14 cellular contexts compared by ENCODE assay signal in genomic region chr13:78409172-78409571, GRCh38.
A peak's percentile ranks its signal among the peaks of the same experiment; 100 is the strongest.
DNase-seq lines count a peak whose midpoint lies in the region; ATAC-seq and TF ChIP-seq lines count a peak whose summit lies in the region.
"Had no signal": no experiment of that assay in that cellular context is flagged by ENCODE, and none has a peak within 500 bp of the region (broad histone marks: within the 10 kb centered on the region; RNA-seq: fewer than 3 reads in every experiment).

No MANE protein-coding gene starts in this region.

- no peak for TF ChIP-seq POLR2A in prostate gland (IDR thresholded peaks at IDR 0.05)

- no peaks in the 10 kb centered on the region for H3K9me3 Mint-ChIP-seq in endodermal cell
- peaks cover 0 to 2% of the 10 kb centered on the region in 2 donors for H3K9me3 Mint-ChIP-seq in stimulated activated naive B cell treated with anti-CD40 and anti-IgM and Interleukin-4, amounts not matched to agents 10 μg/mL and 1 μg/mL and 100 μg/mL, for 72 hours

- H3K27me3 ChIP-seq in endodermal cell (ENCODE audit: control insufficient read depth, insufficient read depth, low read length, poor library complexity, severe bottlenecking): no peaks in the 10 kb centered on the region
- H3K27me3 ChIP-seq in prostate gland (replicated peaks; ENCODE audit: insufficient read depth): no peaks in the 10 kb centered on the region

- 40 to 66% methylated on average over 1 to 2 of the region's 2 CpGs for WGBS in endodermal cell (ENCODE audit: insufficient coverage in 1 of 2, insufficient read length in 1 of 2), 2 experiments
- WGBS in prostate gland: 60% methylated on average over 2 of the region's 2 CpGs

- H3K9me3 ChIP-seq in endodermal cell (ENCODE audit: control insufficient read depth, low read length): no peaks in the 10 kb centered on the region
- no peaks in the 10 kb centered on the region for H3K9me3 ChIP-seq in prostate gland

- H3K27ac Mint-ChIP-seq in endodermal cell: no peak overlapping the region
- H3K27ac Mint-ChIP-seq in stimulated activated naive B cell treated with anti-CD40 and anti-IgM and Interleukin-4, amounts not matched to agents 10 μg/mL and 1 μg/mL and 100 μg/mL, for 72 hours: no peak overlapping the region
- H3K27ac Mint-ChIP-seq: CD14-positive monocyte had no signal

- no peaks in the 10 kb centered on the region for H3K36me3 Mint-ChIP-seq in endodermal cell (ENCODE audit: low read depth)
- H3K36me3 Mint-ChIP-seq in stimulated activated naive B cell treated with anti-CD40 and anti-IgM and Interleukin-4, amounts not matched to agents 10 μg/mL and 1 μg/mL and 100 μg/mL, for 72 hours: no peaks in the 10 kb centered on the region
- H3K36me3 Mint-ChIP-seq: CD14-positive monocyte had no signal

- DNase-seq in endodermal cell (no peak), prostate gland (ENCODE audit: low spot score) (no peak), DMS79 treated with DMSO at 0.1 percent for 48 hours (lab: John Stamatoyannopoulos, UW) (no peak)
- no peak for DNase-seq in activated CD4-positive, CD25-positive, alpha-beta regulatory T cell treated with anti-CD3 and anti-CD28 coated beads, Interleukin-2, amount 50 U/mL, for 72 hours
- DNase-seq in stimulated activated naive B cell treated with anti-CD40 and anti-IgM and Interleukin-4, amounts not matched to agents 10 μg/mL and 1 μg/mL and 100 μg/mL, for 72 hours: no peak
- DNase-seq: aorta, foreskin melanocyte, kidney glomerular epithelial cell, NCI-H524, SHP77 had no signal

- ATAC-seq in GM18909 (IDR thresholded peaks at IDR 0.05; ENCODE audit: poor library complexity, unreplicated experiment) (peak; percentile 82), GM21786 (IDR thresholded peaks at IDR 0.05; ENCODE audit: unreplicated experiment) (peak; percentile 67), HG03354 (IDR thresholded peaks at IDR 0.05; ENCODE audit: poor library complexity, severe bottlenecking, unreplicated experiment) (peak; percentile 71)
- ATAC-seq in stimulated activated naive B cell treated with anti-CD40 and anti-IgM and Interleukin-4, amounts not matched to agents 10 μg/mL and 1 μg/mL and 100 μg/mL, for 72 hours (replicated peaks): no peak

- H3K4me3 ChIP-seq in endodermal cell (ENCODE audit: low read length): no peak overlapping the region
- H3K4me3 ChIP-seq in prostate gland: no peak overlapping the region

- peaks cover 2% of the 10 kb centered on the region for H3K27me3 Mint-ChIP-seq in endodermal cell (ENCODE audit: insufficient read depth)
- peaks cover 0 to 8% of the 10 kb centered on the region in 2 donors for H3K27me3 Mint-ChIP-seq in stimulated activated naive B cell treated with anti-CD40 and anti-IgM and Interleukin-4, amounts not matched to agents 10 μg/mL and 1 μg/mL and 100 μg/mL, for 72 hours

- no peak overlapping the region for H3K27ac ChIP-seq in endodermal cell (ENCODE audit: low read depth, low read length)
- H3K27ac ChIP-seq in prostate gland: no peak overlapping the region

- intact Hi-C loops in prostate gland (cut with DNase I): no loop called here

- H3K36me3 ChIP-seq in endodermal cell (ENCODE audit: control insufficient read depth, insufficient read depth, low read length) (no peaks in the 10 kb centered on the region), prostate gland (no peaks in the 10 kb centered on the region)

- H3K4me1 ChIP-seq in endodermal cell (ENCODE audit: control insufficient read depth, insufficient read depth, low read length) (no peaks in the 10 kb centered on the region), prostate gland (replicated peaks) (no peaks in the 10 kb centered on the region)

- no peak overlapping the region for H3K9ac ChIP-seq in endodermal cell (ENCODE audit: extremely low read depth, low read length, poor library complexity, severe bottlenecking)

- H3K4me3 Mint-ChIP-seq in endodermal cell: no peak overlapping the region
- no peak overlapping the region for H3K4me3 Mint-ChIP-seq in stimulated activated naive B cell treated with anti-CD40 and anti-IgM and Interleukin-4, amounts not matched to agents 10 μg/mL and 1 μg/mL and 100 μg/mL, for 72 hours
- H3K4me3 Mint-ChIP-seq: CD14-positive monocyte had no signal

- H3K4me1 Mint-ChIP-seq in endodermal cell: no peaks in the 10 kb centered on the region
- H3K4me1 Mint-ChIP-seq in stimulated activated naive B cell treated with anti-CD40 and anti-IgM and Interleukin-4, amounts not matched to agents 10 μg/mL and 1 μg/mL and 100 μg/mL, for 72 hours: peaks cover 0 to 5% of the 10 kb centered on the region in 2 donors
- H3K4me1 Mint-ChIP-seq: CD14-positive monocyte had no signal

- TF ChIP-seq CTCF in endodermal cell (conservative IDR thresholded peaks at IDR 0.05) (peak; percentile 48), prostate gland (IDR thresholded peaks at IDR 0.05) (no peak)

Comparison
In these comparisons a context has a peak if more than half of its experiments do, and no peak if none do; other contexts are left out.
1. ATAC-seq: peak in GM18909 (single experiment), GM21786 (single experiment) and HG03354 (single experiment); none in stimulated activated naive B cell treated with anti-CD40 and anti-IgM and Interleukin-4, amounts not matched to agents 10 μg/mL and 1 μg/mL and 100 μg/mL, for 72 hours (0 of 2).